ENCODE assay signal across 12 cellular contexts in the genomic region with DNA sequence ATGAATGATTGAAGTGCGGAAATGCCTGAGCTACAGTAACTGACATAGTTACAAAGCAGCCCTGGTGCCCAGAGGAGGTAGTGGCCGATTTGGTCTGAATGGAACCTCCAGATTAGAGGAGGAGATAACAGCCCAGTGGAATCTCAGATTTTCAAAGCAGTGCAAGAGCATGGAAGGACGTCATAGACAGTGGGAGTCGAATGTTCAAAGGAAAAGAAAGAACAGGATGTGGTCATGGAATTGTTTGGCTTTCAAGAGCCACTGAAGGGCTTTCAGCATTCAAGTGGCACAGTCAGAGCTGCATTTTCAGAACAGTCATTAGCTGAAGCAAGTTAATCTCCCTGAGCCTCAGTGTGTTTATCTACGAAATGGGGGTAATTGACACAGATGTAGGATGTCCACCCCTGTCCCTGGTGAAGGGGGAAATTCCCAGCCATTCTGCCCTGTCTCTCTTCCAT.
DNase-seq lines count a peak whose midpoint lies in the region; ATAC-seq, FAIRE-seq and TF ChIP-seq lines count a peak whose summit lies in the region.
"Had no signal": no experiment of that assay in that cellular context is flagged by ENCODE, and none has a peak within 500 bp of the region (broad histone marks: within the 10 kb centered on the region; RNA-seq: fewer than 3 reads in every experiment).

No MANE protein-coding gene starts in this region.

- H3K27ac Mint-ChIP-seq in activated CD8-positive, alpha-beta memory T cell treated with anti-CD3 and anti-CD28 coated beads, Interleukin-2, amount 10 ng/mL, durations not matched to agents 7 days and 5 days, result peak overlapping the region; percentile 27
- H3K27ac Mint-ChIP-seq in stimulated activated naive B cell treated with anti-CD40 and anti-IgM and Interleukin-4, amounts not matched to agents 10 μg/mL and 1 μg/mL and 100 μg/mL, for 72 hours, result peak overlapping the region; percentile 39

- peaks cover 48% of the 10 kb centered on the region for H3K36me3 Mint-ChIP-seq in activated CD8-positive, alpha-beta memory T cell treated with anti-CD3 and anti-CD28 coated beads, Interleukin-2, amount 10 ng/mL, durations not matched to agents 7 days and 5 days
- peaks cover 41 to 55% of the 10 kb centered on the region in 2 donors for H3K36me3 Mint-ChIP-seq in stimulated activated naive B cell treated with anti-CD40 and anti-IgM and Interleukin-4, amounts not matched to agents 10 μg/mL and 1 μg/mL and 100 μg/mL, for 72 hours

- no peak for DNase-seq in activated CD8-positive, alpha-beta memory T cell treated with anti-CD3 and anti-CD28 coated beads, Interleukin-2, amount 10 ng/mL, durations not matched to agents 7 days and 5 days
- no peak for DNase-seq in activated CD8-positive, alpha-beta memory T cell treated with anti-CD3 and anti-CD28 coated beads, Interleukin-2, amount 50 U/mL, for 4 hours
- peak; percentile 7 for DNase-seq in activated CD4-positive, alpha-beta T cell treated with anti-CD3 and anti-CD28 coated beads for 1 hour
- DNase-seq in dermis blood vessel endothelial cell (peak; percentile 72), NCI-H2227 treated with DMSO at 0.1 percent for 48 hours (lab: John Stamatoyannopoulos, UW) (no peak), GM12892 (ENCODE audit: insufficient read length) (no peak)
- DNase-seq in stimulated activated naive B cell treated with anti-CD40 and anti-IgM and Interleukin-4, amounts not matched to agents 10 μg/mL and 1 μg/mL and 100 μg/mL, for 72 hours, result no peak
- DNase-seq: body of pancreas, esophagus squamous epithelium, WERI-Rb-1 had no signal

- no peaks in the 10 kb centered on the region for H3K27me3 Mint-ChIP-seq in activated CD8-positive, alpha-beta memory T cell treated with anti-CD3 and anti-CD28 coated beads, Interleukin-2, amount 10 ng/mL, durations not matched to agents 7 days and 5 days
- H3K27me3 Mint-ChIP-seq in stimulated activated naive B cell treated with anti-CD40 and anti-IgM and Interleukin-4, amounts not matched to agents 10 μg/mL and 1 μg/mL and 100 μg/mL, for 72 hours, result no peaks in the 10 kb centered on the region

- FAIRE-seq in GM12892 (lab: Jason Lieb, UNC), result no peak

- peak; percentile 51 for ATAC-seq in activated CD8-positive, alpha-beta memory T cell treated with anti-CD3 and anti-CD28 coated beads, Interleukin-2, amount 10 ng/mL, durations not matched to agents 7 days and 5 days
- peak; percentile 57 to 70 for ATAC-seq in stimulated activated naive B cell treated with anti-CD40 and anti-IgM and Interleukin-4, amounts not matched to agents 10 μg/mL and 1 μg/mL and 100 μg/mL, for 72 hours (replicated peaks)
- ATAC-seq in HG02678 (IDR thresholded peaks at IDR 0.05; ENCODE audit: unreplicated experiment), result no peak
- ATAC-seq: body of pancreas, left lobe of liver had no signal

- peaks cover 37% of the 10 kb centered on the region for H3K4me1 Mint-ChIP-seq in activated CD8-positive, alpha-beta memory T cell treated with anti-CD3 and anti-CD28 coated beads, Interleukin-2, amount 10 ng/mL, durations not matched to agents 7 days and 5 days
- H3K4me1 Mint-ChIP-seq in stimulated activated naive B cell treated with anti-CD40 and anti-IgM and Interleukin-4, amounts not matched to agents 10 μg/mL and 1 μg/mL and 100 μg/mL, for 72 hours, result peaks cover 11 to 43% of the 10 kb centered on the region in 2 donors

- CTCF ChIA-PET in activated CD8-positive, alpha-beta memory T cell treated with anti-CD3 and anti-CD28 coated beads, Interleukin-2, amount 10 ng/mL, durations not matched to agents 7 days and 5 days (lab: Charles Lee), result no interaction called here

- no peak for TF ChIP-seq POLR2A in GM12892 (IDR thresholded peaks at IDR 0.05; ENCODE audit: low read depth, low read length)

- no peak overlapping the region for H3K4me3 Mint-ChIP-seq in activated CD8-positive, alpha-beta memory T cell treated with anti-CD3 and anti-CD28 coated beads, Interleukin-2, amount 10 ng/mL, durations not matched to agents 7 days and 5 days
- H3K4me3 Mint-ChIP-seq in stimulated activated naive B cell treated with anti-CD40 and anti-IgM and Interleukin-4, amounts not matched to agents 10 μg/mL and 1 μg/mL and 100 μg/mL, for 72 hours, result peak overlapping the region in 1 of 2 donors; percentile 2

- no peaks in the 10 kb centered on the region for H3K9me3 Mint-ChIP-seq in activated CD8-positive, alpha-beta memory T cell treated with anti-CD3 and anti-CD28 coated beads, Interleukin-2, amount 10 ng/mL, durations not matched to agents 7 days and 5 days (ENCODE audit: low read depth)
- peaks cover 0 to 3% of the 10 kb centered on the region in 2 donors for H3K9me3 Mint-ChIP-seq in stimulated activated naive B cell treated with anti-CD40 and anti-IgM and Interleukin-4, amounts not matched to agents 10 μg/mL and 1 μg/mL and 100 μg/mL, for 72 hours

Comparison
In these comparisons a context has a peak if more than half of its experiments do, and no peak if none do; other contexts are left out.
1. DNase-seq: peak in activated CD4-positive, alpha-beta T cell treated with anti-CD3 and anti-CD28 coated beads for 1 hour (single experiment) and dermis blood vessel endothelial cell (single experiment); none in activated CD8-positive, alpha-beta memory T cell treated with anti-CD3 and anti-CD28 coated beads, Interleukin-2, amount 10 ng/mL, durations not matched to agents 7 days and 5 days (single experiment), activated CD8-positive, alpha-beta memory T cell treated with anti-CD3 and anti-CD28 coated beads, Interleukin-2, amount 50 U/mL, for 4 hours (single experiment), stimulated activated naive B cell treated with anti-CD40 and anti-IgM and Interleukin-4, amounts not matched to agents 10 μg/mL and 1 μg/mL and 100 μg/mL, for 72 hours (single experiment), NCI-H2227 treated with DMSO at 0.1 percent for 48 hours (single experiment) and GM12892 (single experiment).